ENCODE assay signal across 11 cellular contexts in the genomic region with DNA sequence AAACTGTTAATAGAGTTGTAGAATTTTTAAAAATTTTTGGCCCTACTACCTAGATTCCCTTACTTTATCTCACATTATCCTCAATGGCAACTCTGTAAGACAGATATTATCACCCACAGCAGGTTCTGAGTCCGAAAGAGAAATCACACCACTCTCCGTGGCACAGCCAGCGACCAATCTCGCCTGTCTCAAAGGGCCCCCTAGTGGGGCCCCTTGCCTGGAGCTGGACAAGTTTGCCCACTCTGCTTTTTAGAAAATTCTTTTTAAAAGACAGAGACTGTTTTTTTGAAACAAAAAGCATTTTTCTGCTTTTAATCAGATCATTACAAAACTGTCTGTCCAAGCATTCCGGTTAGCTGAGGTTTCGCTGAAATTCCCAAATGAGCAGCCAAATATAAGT. TPM values are rescaled to one million over a fixed set of nuclear protein-coding genes. Genes with fewer than 3 reads are reported as not detected.
DNase-seq lines count a peak whose midpoint lies in the region; ATAC-seq and TF ChIP-seq lines count a peak whose summit lies in the region.
"Had no signal": no experiment of that assay in that cellular context is flagged by ENCODE, and none has a peak within 500 bp of the region (broad histone marks: within the 10 kb centered on the region; RNA-seq: fewer than 3 reads in every experiment).

No MANE protein-coding gene starts in this region.

- no peak for TF ChIP-seq EP300 in esophagus muscularis mucosa (IDR thresholded peaks at IDR 0.05)

- H3K27me3 ChIP-seq in GM06990 (replicated peaks; ENCODE audit: control insufficient read depth, insufficient read depth, low read length) = no peaks in the 10 kb centered on the region
- no peaks in the 10 kb centered on the region for H3K27me3 ChIP-seq in OCI-LY1 (ENCODE audit: insufficient read depth, low read length)
- no peaks in the 10 kb centered on the region for H3K27me3 ChIP-seq in parathyroid adenoma (ENCODE audit: control insufficient read depth, insufficient read depth, low read length)
- no peaks in the 10 kb centered on the region for H3K27me3 ChIP-seq in esophagus muscularis mucosa
- H3K27me3 ChIP-seq: suprapubic skin had no signal

- H3K4me1 ChIP-seq in OCI-LY1 (ENCODE audit: insufficient read depth, low read length, severe bottlenecking) (peaks cover 7% of the 10 kb centered on the region), parathyroid adenoma (no peaks in the 10 kb centered on the region), esophagus muscularis mucosa (peaks cover 0 to 8% (median 0%) of the 10 kb centered on the region in 4 donors)
- H3K4me1 ChIP-seq: suprapubic skin had no signal

- H3K36me3 ChIP-seq in GM06990 (ENCODE audit: control insufficient read depth, insufficient read depth, low read length) (peaks cover 11% of the 10 kb centered on the region), OCI-LY1 (ENCODE audit: insufficient read depth, low read length) (peaks cover 68% of the 10 kb centered on the region), parathyroid adenoma (ENCODE audit: control insufficient read depth, insufficient read depth, low read length) (no peaks in the 10 kb centered on the region), esophagus muscularis mucosa (peaks cover 20 to 89% (median 48%) of the 10 kb centered on the region in 4 donors)

- H3K27ac ChIP-seq in OCI-LY1 (ENCODE audit: low read depth, low read length, poor library complexity, severe bottlenecking) (no peak overlapping the region), parathyroid adenoma (no peak overlapping the region), esophagus muscularis mucosa (replicated peaks in 1 of 4) (no peak overlapping the region)
- H3K27ac ChIP-seq: suprapubic skin had no signal

- no peak for TF ChIP-seq POLR2A in esophagus muscularis mucosa (IDR thresholded peaks at IDR 0.05; ENCODE audit: low read depth)

- H3K4me2 ChIP-seq in OCI-LY1 (ENCODE audit: low read length) (no peak overlapping the region), parathyroid adenoma (ENCODE audit: low read length) (no peak overlapping the region)

- H4K20me1 ChIP-seq in OCI-LY1 (ENCODE audit: insufficient read depth, low read length) = no peaks in the 10 kb centered on the region

- no peaks in the 10 kb centered on the region for H3F3A ChIP-seq in OCI-LY1 (ENCODE audit: insufficient read depth, low read length)

- H3K79me2 ChIP-seq in OCI-LY1 (ENCODE audit: insufficient read depth, low read length) = no peaks in the 10 kb centered on the region
- no peaks in the 10 kb centered on the region for H3K79me2 ChIP-seq in parathyroid adenoma

- H3K9me3 ChIP-seq in OCI-LY1 (ENCODE audit: low read length) = no peaks in the 10 kb centered on the region
- H3K9me3 ChIP-seq in parathyroid adenoma (ENCODE audit: control insufficient read depth, low read length) = no peaks in the 10 kb centered on the region
- H3K9me3 ChIP-seq in esophagus muscularis mucosa = no peaks in the 10 kb centered on the region
- H3K9me3 ChIP-seq: suprapubic skin had no signal

- H3K9ac ChIP-seq in OCI-LY1 (ENCODE audit: low read length) (no peak overlapping the region), parathyroid adenoma (no peak overlapping the region)

- H3K4me3 ChIP-seq in GM06990 (replicated peaks; ENCODE audit: low read depth, low read length) (no peak overlapping the region), OCI-LY1 (ENCODE audit: low read depth, low read length, poor library complexity, severe bottlenecking) (no peak overlapping the region), fibroblast of pulmonary artery (replicated peaks; ENCODE audit: low read depth, low read length) (no peak overlapping the region), parathyroid adenoma (ENCODE audit: low read depth, low read length) (no peak overlapping the region), esophagus muscularis mucosa (no peak overlapping the region)
- H3K4me3 ChIP-seq: suprapubic skin had no signal

- intact Hi-C loops in esophagus muscularis mucosa (cut with DNase I) = no loop called here

- ATAC-seq in HG03097 (IDR thresholded peaks at IDR 0.05; ENCODE audit: low FRiP score, unreplicated experiment) (no peak), GM21717 (IDR thresholded peaks at IDR 0.05; ENCODE audit: unreplicated experiment) (no peak)
- ATAC-seq: esophagus mucosa had no signal

- TF ChIP-seq CTCF in GM06990 (IDR thresholded peaks at IDR 0.05; ENCODE audit: insufficient read depth, low read length, poor library complexity, severe bottlenecking) = peak; percentile 28
- TF ChIP-seq CTCF in OCI-LY1 (IDR thresholded peaks at IDR 0.05; ENCODE audit: low read length) = peak; percentile 69
- peak; percentile 35 for TF ChIP-seq CTCF in fibroblast of pulmonary artery (IDR thresholded peaks at IDR 0.05; ENCODE audit: low read length, missing control alignments)
- TF ChIP-seq CTCF in parathyroid adenoma (IDR thresholded peaks at IDR 0.05) = peak; percentile 30
- TF ChIP-seq CTCF in esophagus muscularis mucosa (IDR thresholded peaks at IDR 0.05) = peak in 1 of 3 experiments; percentile 14

- no peak for DNase-seq in GM06990 (ENCODE audit: extremely low read depth, insufficient read length)
- DNase-seq in fibroblast of pulmonary artery (ENCODE audit: low read depth) = no peak
- no peak for DNase-seq in esophagus muscularis mucosa (ENCODE audit: extremely low spot score)
- DNase-seq: activated CD4-positive, CD25-positive, alpha-beta regulatory T cell treated with anti-CD3 and anti-CD28 coated beads, Interleukin-2, amount 50 U/mL, for 72 hours; stimulated activated CD4-positive, alpha-beta T cell treated with anti-CD3 and anti-CD28 coated beads, Interleukin-2, amount 100 ng/mL, for 24 hours had no signal

- 73% methylated on average over 6 of the region's 6 CpGs for WGBS in esophagus muscularis mucosa

- no peak overlapping the region for H2AFZ ChIP-seq in OCI-LY1 (ENCODE audit: low read length)
- H2AFZ ChIP-seq in parathyroid adenoma = no peak overlapping the region

- H3K9me2 ChIP-seq in OCI-LY1 (ENCODE audit: low read depth, low read length) = no peaks in the 10 kb centered on the region

RNA-seq across cellular contexts. Expression of a gene that starts 21.7 kb away (rescaled TPM):
- total RNA-seq in esophagus muscularis mucosa = 10 to 100 TPM; 27.5 to 54.0 (median 31.2) TPM
